ENCODE assay signal across 21 cellular contexts in the genomic region with DNA sequence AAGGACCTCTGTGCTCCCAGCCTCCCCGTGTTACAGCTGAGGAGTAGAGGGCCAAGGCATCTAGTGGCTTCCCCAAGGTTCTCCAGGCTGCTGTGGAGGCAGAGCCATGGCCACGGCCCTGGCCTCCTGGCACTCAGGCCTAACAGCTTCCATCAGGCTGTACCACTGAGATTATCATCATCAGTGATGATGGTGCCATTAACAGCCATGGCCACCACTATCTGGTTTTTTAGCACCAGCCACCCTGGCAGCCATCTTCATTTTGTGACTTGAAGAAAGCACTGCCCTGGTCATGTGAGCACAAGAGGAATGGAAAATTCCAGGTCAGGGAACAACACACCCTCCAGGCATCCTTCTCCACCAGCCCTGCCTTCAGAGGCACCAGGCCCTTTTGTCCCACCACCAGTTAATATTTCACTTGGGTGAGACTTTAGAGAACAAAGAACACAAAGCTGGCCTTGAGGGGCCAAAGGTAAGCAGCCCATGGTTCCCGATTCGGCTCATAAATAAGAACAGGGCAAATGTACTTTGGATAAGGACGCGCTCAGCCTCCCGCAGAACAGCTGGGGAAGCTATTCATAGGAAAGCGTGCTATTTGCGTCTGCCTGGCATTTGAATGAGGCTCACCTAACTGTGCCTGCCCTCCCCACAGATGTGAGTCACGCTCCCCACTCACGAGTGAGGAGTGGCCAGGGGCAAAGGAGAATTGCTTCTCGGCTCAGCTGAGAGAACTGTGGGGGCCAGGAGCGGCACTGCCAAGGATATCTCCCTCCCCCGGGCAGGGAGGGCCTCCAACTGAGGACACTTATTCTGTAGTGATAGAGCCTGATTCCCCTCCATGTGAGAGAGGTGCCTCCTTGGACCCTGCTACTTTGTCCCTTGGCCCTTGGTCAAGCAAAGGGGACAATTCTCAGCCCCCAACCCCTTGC.
DNase-seq lines count a peak whose midpoint lies in the region; ATAC-seq and TF ChIP-seq lines count a peak whose summit lies in the region.
"Had no signal": no experiment of that assay in that cellular context is flagged by ENCODE, and none has a peak within 500 bp of the region (broad histone marks: within the 10 kb centered on the region; RNA-seq: fewer than 3 reads in every experiment).

No MANE protein-coding gene starts in this region.

- CTCF ChIA-PET in Calu3 (lab: Charles Lee) (interaction anchor here (0.9 to 1.2 kb wide), 2 partner anchors 10 to 336 kb away, joined by 4 to 6 read pairs; no protein-coding TSS in a partner anchor), OCI-LY7 (lab: Charles Lee; ENCODE audit: unreplicated experiment) (interaction anchor here (0.6 kb wide), 1 partner anchor 133 kb away, joined by 3 read pairs; no protein-coding TSS in a partner anchor)
- CTCF ChIA-PET in naive thymus-derived CD4-positive, alpha-beta T cell (lab: Charles Lee) = interaction anchor here (1.8 kb wide), 1 partner anchor 9 kb away, joined by 7 read pairs; no protein-coding TSS in a partner anchor

- H3K27me3 Mint-ChIP-seq in Calu3 (ENCODE audit: unreplicated experiment) = no peaks in the 10 kb centered on the region
- H3K27me3 Mint-ChIP-seq in naive thymus-derived CD4-positive, alpha-beta T cell = peaks cover 0 to 9% (median 4%) of the 10 kb centered on the region in 5 donors
- H3K27me3 Mint-ChIP-seq: activated naive CD8-positive, alpha-beta T cell treated with anti-CD3 and anti-CD28 coated beads for 36 hours; central memory CD8-positive, alpha-beta T cell; stimulated activated naive CD8-positive, alpha-beta T cell treated with anti-CD3 and anti-CD28 coated beads, Interleukin-15, amount 100 ng/mL, for 72 hours had no signal

- no peaks in the 10 kb centered on the region for H3K36me3 ChIP-seq in naive thymus-derived CD4-positive, alpha-beta T cell (ENCODE audit: control insufficient read depth in 2 of 3, insufficient read depth in 3 of 3, low read length in 3 of 3)
- H3K36me3 ChIP-seq in OCI-LY7 (ENCODE audit: insufficient read depth, low read length) = no peaks in the 10 kb centered on the region
- H3K36me3 ChIP-seq: left lung, neural progenitor cell, spleen had no signal

- H4K20me1 ChIP-seq in OCI-LY7 (ENCODE audit: insufficient read depth, low read length) = no peaks in the 10 kb centered on the region

- DNase-seq in Calu3 = peak; percentile 31
- peak in 37 of 61 donors; percentile 10 to 90 (median 47) for DNase-seq in caudate nucleus (lab: John Stamatoyannopoulos, UW)
- peak; percentile 65 for DNase-seq in kidney glomerular epithelial cell (lab: John Stamatoyannopoulos, UW)
- DNase-seq in posterior cingulate gyrus = peak in 8 of 10 donors; percentile 23 to 91 (median 54)
- DNase-seq in islet precursor cell = no peak
- DNase-seq in naive thymus-derived CD4-positive, alpha-beta T cell = no peak
- DNase-seq in OCI-LY7 (ENCODE audit: low spot score) = no peak
- DNase-seq in NCI-H2196 (lab: John Stamatoyannopoulos, UW; ENCODE audit: unreplicated experiment) = no peak
- DNase-seq: activated CD4-positive, alpha-beta T cell treated with anti-CD3 and anti-CD28 coated beads for 1 hour; activated naive CD8-positive, alpha-beta T cell treated with anti-CD3 and anti-CD28 coated beads for 36 hours; activated T-cell treated with anti-CD3 and anti-CD28 coated beads, Interleukin-2, amount 50 U/mL, for 1 hour; glutamatergic neuron; left lung; NCI-H1436 treated with DMSO at 0.1 percent for 48 hours; NCI-H526 treated with DMSO at 0.1 percent for 48 hours; RPMI8226; spleen; stimulated activated naive CD8-positive, alpha-beta T cell treated with anti-CD3 and anti-CD28 coated beads, Interleukin-15, amount 100 ng/mL, for 72 hours; T-helper 17 cell had no signal

- H3K27ac ChIP-seq in caudate nucleus (ENCODE audit: low read depth, low read length) (no peak overlapping the region), OCI-LY7 (ENCODE audit: low read depth, low read length, poor library complexity, severe bottlenecking) (no peak overlapping the region)
- H3K27ac ChIP-seq in naive thymus-derived CD4-positive, alpha-beta T cell (ENCODE audit: low read depth, low read length) = no peak overlapping the region
- H3K27ac ChIP-seq: left lung, neural progenitor cell, spleen had no signal

- TF ChIP-seq CTCF in Calu3 (IDR thresholded peaks at IDR 0.05; ENCODE audit: unreplicated experiment) (no peak), OCI-LY7 (conservative IDR thresholded peaks at IDR 0.05; ENCODE audit: low read length) (no peak)

- no peak overlapping the region for H3K4me3 ChIP-seq in naive thymus-derived CD4-positive, alpha-beta T cell (ENCODE audit: low read length)
- no peak overlapping the region for H3K4me3 ChIP-seq in OCI-LY7 (ENCODE audit: low read depth, low read length, poor library complexity, severe bottlenecking)
- H3K4me3 ChIP-seq: left lung, neural progenitor cell, spleen had no signal

- no peak overlapping the region for H3K4me2 ChIP-seq in OCI-LY7 (ENCODE audit: low read length)
- H3K4me2 ChIP-seq: neural progenitor cell had no signal

- H3K4me1 Mint-ChIP-seq in Calu3 (ENCODE audit: low read depth, unreplicated experiment) = peaks cover 33% of the 10 kb centered on the region
- H3K4me1 Mint-ChIP-seq in naive thymus-derived CD4-positive, alpha-beta T cell = peaks cover 0 to 2% (median 0%) of the 10 kb centered on the region in 7 donors
- H3K4me1 Mint-ChIP-seq: activated naive CD8-positive, alpha-beta T cell treated with anti-CD3 and anti-CD28 coated beads for 36 hours; stimulated activated naive CD8-positive, alpha-beta T cell treated with anti-CD3 and anti-CD28 coated beads, Interleukin-15, amount 100 ng/mL, for 72 hours had no signal

- H3K36me3 Mint-ChIP-seq in Calu3 (ENCODE audit: insufficient read depth, unreplicated experiment) = peaks cover 7% of the 10 kb centered on the region
- no peaks in the 10 kb centered on the region for H3K36me3 Mint-ChIP-seq in naive thymus-derived CD4-positive, alpha-beta T cell
- H3K36me3 Mint-ChIP-seq: activated naive CD8-positive, alpha-beta T cell treated with anti-CD3 and anti-CD28 coated beads for 36 hours; neural progenitor cell had no signal

- no peaks in the 10 kb centered on the region for H3K9me3 Mint-ChIP-seq in Calu3 (ENCODE audit: low read depth, unreplicated experiment)
- no peaks in the 10 kb centered on the region for H3K9me3 Mint-ChIP-seq in naive thymus-derived CD4-positive, alpha-beta T cell
- H3K9me3 Mint-ChIP-seq: activated naive CD8-positive, alpha-beta T cell treated with anti-CD3 and anti-CD28 coated beads for 36 hours; central memory CD8-positive, alpha-beta T cell; neural progenitor cell; stimulated activated naive CD8-positive, alpha-beta T cell treated with anti-CD3 and anti-CD28 coated beads, Interleukin-15, amount 100 ng/mL, for 72 hours had no signal

- no peaks in the 10 kb centered on the region for H3K9me2 ChIP-seq in OCI-LY7 (ENCODE audit: insufficient read depth, low read length)

- peak overlapping the region; percentile 53 for H3K27ac Mint-ChIP-seq in Calu3 (ENCODE audit: unreplicated experiment)
- no peak overlapping the region for H3K27ac Mint-ChIP-seq in naive thymus-derived CD4-positive, alpha-beta T cell
- H3K27ac Mint-ChIP-seq: activated naive CD8-positive, alpha-beta T cell treated with anti-CD3 and anti-CD28 coated beads for 36 hours; neural progenitor cell; stimulated activated naive CD8-positive, alpha-beta T cell treated with anti-CD3 and anti-CD28 coated beads, Interleukin-15, amount 100 ng/mL, for 72 hours; T-helper 17 cell had no signal

- no peaks in the 10 kb centered on the region for H3K27me3 ChIP-seq in naive thymus-derived CD4-positive, alpha-beta T cell (ENCODE audit: control insufficient read depth in 2 of 2, insufficient read depth in 2 of 2, low read length in 2 of 2)
- H3K27me3 ChIP-seq: left lung, neural progenitor cell, spleen had no signal

- no peak overlapping the region for H2AFZ ChIP-seq in OCI-LY7 (ENCODE audit: low read length)
- H2AFZ ChIP-seq: neural progenitor cell had no signal

- BruUV-seq in Calu3 (replicated peaks; lab: Mats Ljungman, UMichigan) = no TSS peak
- no TSS peak for BruUV-seq in OCI-LY7 (replicated peaks; lab: Mats Ljungman, UMichigan)

- H3K9me3 ChIP-seq in naive thymus-derived CD4-positive, alpha-beta T cell (ENCODE audit: control insufficient read depth in 2 of 3, low read length in 3 of 3) = no peaks in the 10 kb centered on the region
- no peaks in the 10 kb centered on the region for H3K9me3 ChIP-seq in OCI-LY7 (ENCODE audit: low read length)
- H3K9me3 ChIP-seq: left lung, spleen had no signal

- H3K79me2 ChIP-seq in OCI-LY7 (ENCODE audit: insufficient read depth, low read depth, low read length) = no peaks in the 10 kb centered on the region

- no peak for ATAC-seq in naive thymus-derived CD4-positive, alpha-beta T cell
- ATAC-seq: left lung; stimulated activated naive CD8-positive, alpha-beta T cell treated with anti-CD3 and anti-CD28 coated beads, Interleukin-15, amount 100 ng/mL, for 72 hours; T-helper 17 cell had no signal

- no peaks in the 10 kb centered on the region for H3K4me1 ChIP-seq in naive thymus-derived CD4-positive, alpha-beta T cell (ENCODE audit: control insufficient read depth in 2 of 2, insufficient read depth in 2 of 2, low read length in 2 of 2)
- H3K4me1 ChIP-seq in OCI-LY7 (ENCODE audit: insufficient read depth, low read length, poor library complexity, severe bottlenecking) = no peaks in the 10 kb centered on the region
- H3K4me1 ChIP-seq: left lung, spleen had no signal

- no peak overlapping the region for H3K4me3 Mint-ChIP-seq in Calu3 (ENCODE audit: low read depth, unreplicated experiment)
- H3K4me3 Mint-ChIP-seq in naive thymus-derived CD4-positive, alpha-beta T cell = no peak overlapping the region
- H3K4me3 Mint-ChIP-seq: activated naive CD8-positive, alpha-beta T cell treated with anti-CD3 and anti-CD28 coated beads for 36 hours; central memory CD8-positive, alpha-beta T cell; neural progenitor cell; stimulated activated naive CD8-positive, alpha-beta T cell treated with anti-CD3 and anti-CD28 coated beads, Interleukin-15, amount 100 ng/mL, for 72 hours; T-helper 17 cell had no signal

- POLR2A ChIA-PET in naive thymus-derived CD4-positive, alpha-beta T cell (lab: Charles Lee) = interaction anchor here (0.7 kb wide), 1 partner anchor 534 kb away, joined by 3 read pairs; no protein-coding TSS in a partner anchor
- POLR2A ChIA-PET in OCI-LY7 (lab: Charles Lee) = no interaction called here

- intact Hi-C loops in Calu3 (cut with micrococcal nuclease; ENCODE audit: unreplicated experiment) = loop anchor here (5.0 kb wide), 1 partner anchor 58 kb away; no protein-coding TSS in a partner anchor
- intact Hi-C loops in posterior cingulate gyrus (cut with DNase I) = no loop called here
- intact Hi-C loops in naive thymus-derived CD4-positive, alpha-beta T cell (cut with micrococcal nuclease) = no loop called here
- intact Hi-C loops in OCI-LY7 (cut with micrococcal nuclease; ENCODE audit: unreplicated experiment) = no loop called here

Comparison
In these comparisons a context has a peak if more than half of its experiments do, and no peak if none do; other contexts are left out.
1. DNase-seq: peak in Calu3 (single experiment), caudate nucleus (37 of 61), kidney glomerular epithelial cell (single experiment) and posterior cingulate gyrus (8 of 10); none in islet precursor cell (single experiment), naive thymus-derived CD4-positive, alpha-beta T cell (0 of 9), OCI-LY7 (single experiment) and NCI-H2196 (single experiment).